ENCODE assay signal across 11 cellular contexts in the genomic region with DNA sequence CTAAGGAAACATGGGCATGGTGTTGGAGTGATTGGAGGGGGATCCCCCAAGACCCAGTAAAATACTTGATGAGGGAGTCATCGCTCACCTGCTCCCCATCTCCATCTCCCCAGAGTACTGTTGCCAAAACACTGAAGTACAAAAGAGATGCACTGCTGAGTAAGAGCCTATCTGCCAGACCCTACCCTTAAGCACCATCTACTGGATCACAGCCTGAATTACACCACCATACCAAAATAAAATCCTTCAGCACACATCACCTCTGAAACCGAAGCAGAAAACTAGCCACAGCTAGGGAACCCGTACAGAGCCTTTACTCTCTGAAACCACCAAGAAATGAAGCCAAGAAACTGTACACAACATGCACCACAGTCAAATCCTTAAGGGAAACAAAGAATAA.
DNase-seq lines count a peak whose midpoint lies in the region; ATAC-seq and TF ChIP-seq lines count a peak whose summit lies in the region.
"Had no signal": no experiment of that assay in that cellular context is flagged by ENCODE, and none has a peak within 500 bp of the region (broad histone marks: within the 10 kb centered on the region; RNA-seq: fewer than 3 reads in every experiment).

No MANE protein-coding gene starts in this region.

- no peak overlapping the region for H3K27ac Mint-ChIP-seq in CD4-positive, alpha-beta T cell

- H3K36me3 ChIP-seq in osteoblast (ENCODE audit: insufficient read depth, low read length): no peaks in the 10 kb centered on the region

- no peaks in the 10 kb centered on the region for H3K27me3 ChIP-seq in osteoblast (ENCODE audit: insufficient read depth, low read length)
- H3K27me3 ChIP-seq in CD4-positive, alpha-beta T cell (ENCODE audit: control insufficient read depth, insufficient read depth, low read length): no peaks in the 10 kb centered on the region
- H3K27me3 ChIP-seq: body of pancreas had no signal

- no peaks in the 10 kb centered on the region for H3K4me1 Mint-ChIP-seq in CD4-positive, alpha-beta T cell (ENCODE audit: low read depth)

- no peaks in the 10 kb centered on the region for H3K27me3 Mint-ChIP-seq in CD4-positive, alpha-beta T cell

- ATAC-seq in GM19452 (IDR thresholded peaks at IDR 0.05; ENCODE audit: unreplicated experiment): no peak
- no peak for ATAC-seq in CD4-positive, alpha-beta T cell (ENCODE audit: poor library complexity)
- ATAC-seq: body of pancreas had no signal

- H3K4me2 ChIP-seq in osteoblast (ENCODE audit: insufficient read depth, low read length): no peak overlapping the region

- no peaks in the 10 kb centered on the region for H4K20me1 ChIP-seq in osteoblast (ENCODE audit: insufficient read depth, low read length)

- in situ Hi-C loops in astrocyte of the spinal cord (cut with HindIII; ENCODE audit: low sequenced_read_pairs): no loop called here

- DNase-seq in NCI-H1417 (lab: John Stamatoyannopoulos, UW): peak in 2 of 3 experiments; percentile 20 to 54
- no peak for DNase-seq in NCI-H1417 treated with DMSO at 0.1 percent for 48 hours (lab: John Stamatoyannopoulos, UW)
- peak; percentile 45 to 46 for DNase-seq in Kasumi-1 (lab: John Stamatoyannopoulos, UW)
- peak; percentile 5 for DNase-seq in astrocyte of the spinal cord (ENCODE audit: low read depth, low spot score)
- peak; percentile 19 for DNase-seq in osteoblast (ENCODE audit: insufficient read length, low spot score, missing footprints)
- DNase-seq in CD4-positive, alpha-beta T cell: no peak
- no peak for DNase-seq in cerebellar nuclear complex (lab: John Stamatoyannopoulos, UW)
- DNase-seq: body of pancreas; stimulated activated naive CD4-positive, alpha-beta T cell treated with Interleukin-2 at 50 U/mL for 16 hours had no signal

- H3K9me3 Mint-ChIP-seq in CD4-positive, alpha-beta T cell: no peaks in the 10 kb centered on the region

- POLR2A ChIA-PET in CD4-positive, alpha-beta T cell (lab: Charles Lee): no interaction called here

- intact Hi-C loops in CD4-positive, alpha-beta T cell (cut with DNase I, micrococcal nuclease): no loop called here

- H3K4me3 Mint-ChIP-seq in CD4-positive, alpha-beta T cell: no peak overlapping the region

- H3K79me2 ChIP-seq in osteoblast (ENCODE audit: insufficient read depth, low read length): no peaks in the 10 kb centered on the region

- CTCF ChIA-PET in CD4-positive, alpha-beta T cell (lab: Charles Lee): no interaction called here

- H3K4me3 ChIP-seq in astrocyte of the spinal cord (ENCODE audit: low read depth, low read length) (no peak overlapping the region), osteoblast (ENCODE audit: insufficient read depth, low read length) (no peak overlapping the region)
- H3K4me3 ChIP-seq: body of pancreas, SK-N-MC had no signal

- no peaks in the 10 kb centered on the region for H3K4me1 ChIP-seq in osteoblast (ENCODE audit: insufficient read depth, low read length)
- H3K4me1 ChIP-seq: body of pancreas had no signal

- H3K27ac ChIP-seq in osteoblast (ENCODE audit: low read depth, low read length): no peak overlapping the region
- H3K27ac ChIP-seq in CD4-positive, alpha-beta T cell (ENCODE audit: low read depth, low read length): no peak overlapping the region
- H3K27ac ChIP-seq: body of pancreas, SK-N-MC had no signal

- TF ChIP-seq CTCF in astrocyte of the spinal cord (IDR thresholded peaks at IDR 0.05; ENCODE audit: low read depth, low read length): peak; percentile 23
- peak; percentile 23 for TF ChIP-seq CTCF in osteoblast (IDR thresholded peaks at IDR 0.05; ENCODE audit: extremely low read depth, low read depth, low read length)
- no peak for TF ChIP-seq CTCF in CD4-positive, alpha-beta T cell (IDR thresholded peaks at IDR 0.05)

- H2AFZ ChIP-seq in osteoblast (ENCODE audit: low read length): no peak overlapping the region

- H3K9me3 ChIP-seq in osteoblast (ENCODE audit: low read depth, low read length): no peaks in the 10 kb centered on the region
- H3K9me3 ChIP-seq in CD4-positive, alpha-beta T cell (ENCODE audit: control insufficient read depth, low read length): no peaks in the 10 kb centered on the region
- H3K9me3 ChIP-seq: body of pancreas had no signal

- H3K36me3 Mint-ChIP-seq in CD4-positive, alpha-beta T cell (ENCODE audit: low read depth): no peaks in the 10 kb centered on the region

Comparison
In these comparisons a context has a peak if more than half of its experiments do, and no peak if none do; other contexts are left out.
1. DNase-seq: peak in NCI-H1417 (2 of 3), Kasumi-1 (2 of 2), astrocyte of the spinal cord (single experiment) and osteoblast (single experiment); none in NCI-H1417 treated with DMSO at 0.1 percent for 48 hours (single experiment), CD4-positive, alpha-beta T cell (0 of 10) and cerebellar nuclear complex (0 of 2).